ENCODE assay signal across 8 cellular contexts in genomic region chr12:57752668-57753000, GRCh38. TPM values are rescaled to one million over a fixed set of nuclear protein-coding genes. Genes with fewer than 3 reads are reported as not detected.
DNase-seq lines count a peak whose midpoint lies in the region; ATAC-seq and TF ChIP-seq lines count a peak whose summit lies in the region.

No MANE protein-coding gene starts in this region.

- H4K8ac ChIP-seq in trophoblast cell (ENCODE audit: low read depth, low read length) = peak overlapping the region; percentile 15

- peaks cover 3% of the 10 kb centered on the region for H3K79me1 ChIP-seq in trophoblast cell (ENCODE audit: low read length)

- no peak for ATAC-seq in GM21360 (IDR thresholded peaks at IDR 0.05; ENCODE audit: unreplicated experiment)

- H3K27ac Mint-ChIP-seq in Calu3 (ENCODE audit: unreplicated experiment) = peak overlapping the region; percentile 90

- H3K9ac ChIP-seq in trophoblast cell (ENCODE audit: low read length) = no peak overlapping the region

- H3K23ac ChIP-seq in trophoblast cell (ENCODE audit: low read length) = no peak overlapping the region

- DNase-seq in Calu3 (no peak), epithelial cell of proximal tubule (ENCODE audit: low read depth) (no peak), trophoblast cell (no peak), NCI-H2107 (lab: John Stamatoyannopoulos, UW) (no peak), NOMO-1 treated with DMSO at 0.1 percent for 48 hours (lab: John Stamatoyannopoulos, UW; ENCODE audit: unreplicated experiment) (no peak), DMS153 (lab: John Stamatoyannopoulos, UW) (no peak)

- H3K36me3 ChIP-seq in trophoblast cell (ENCODE audit: control insufficient read depth in 1 of 2, insufficient read depth in 2 of 2, low read length in 2 of 2) = peaks cover 16 to 25% of the 10 kb centered on the region in 2 experiments

- peaks cover 22% of the 10 kb centered on the region for H3K27me3 ChIP-seq in trophoblast cell (ENCODE audit: insufficient read depth, low read length)

- peaks cover 7 to 18% of the 10 kb centered on the region in 2 experiments for H3K4me1 ChIP-seq in trophoblast cell (ENCODE audit: control insufficient read depth in 1 of 2, insufficient read depth in 2 of 2, low read length in 2 of 2)

- H3K4ac ChIP-seq in trophoblast cell (ENCODE audit: low read depth, low read length) = no peak overlapping the region

- H3K27ac ChIP-seq in trophoblast cell (ENCODE audit: low read depth, low read length) = no peak overlapping the region

- peak overlapping the region; percentile 50 for H3K4me3 ChIP-seq in epithelial cell of proximal tubule (ENCODE audit: low read depth, low read length)
- no peak overlapping the region for H3K4me3 ChIP-seq in trophoblast cell (ENCODE audit: low read depth, low read length)

- H2AFZ ChIP-seq in trophoblast cell (ENCODE audit: insufficient read depth, low read length, poor library complexity) = no peak overlapping the region

- H4K12ac ChIP-seq in trophoblast cell (ENCODE audit: low read depth, low read length) = no peak overlapping the region

- H3K79me2 ChIP-seq in trophoblast cell (ENCODE audit: control insufficient read depth, insufficient read depth, low read length, poor library complexity) = peaks cover 9% of the 10 kb centered on the region

- no peaks in the 10 kb centered on the region for H3K27me3 Mint-ChIP-seq in Calu3 (ENCODE audit: unreplicated experiment)

- no peak overlapping the region for H2BK5ac ChIP-seq in trophoblast cell (ENCODE audit: low read depth, low read length, poor library complexity)

- peaks cover 73% of the 10 kb centered on the region for H3K36me3 Mint-ChIP-seq in Calu3 (ENCODE audit: insufficient read depth, unreplicated experiment)

- CTCF ChIA-PET in Calu3 (lab: Charles Lee) = no interaction called here

- no peak overlapping the region for H3K18ac ChIP-seq in trophoblast cell (ENCODE audit: low read length)

- no CpG with 5 or more reads among the region's 5 CpGs for whole genome bisulfite sequencing in trophoblast cell (ENCODE audit: extremely low coverage, insufficient coverage, insufficient read length)

- no peak for TF ChIP-seq CTCF in Calu3 (IDR thresholded peaks at IDR 0.05; ENCODE audit: unreplicated experiment)
- no peak for TF ChIP-seq CTCF in epithelial cell of proximal tubule (conservative IDR thresholded peaks at IDR 0.05; ENCODE audit: low read depth, low read length)

- H4K91ac ChIP-seq in trophoblast cell (ENCODE audit: low read depth, low read length) = no peak overlapping the region

- H3K4me3 Mint-ChIP-seq in Calu3 (ENCODE audit: low read depth, unreplicated experiment) = peak overlapping the region; percentile 99

- peak overlapping the region; percentile 46 for H3K4me2 ChIP-seq in trophoblast cell (ENCODE audit: low read length)

- H3K9me3 ChIP-seq in trophoblast cell (ENCODE audit: insufficient read depth, low read depth, low read length) = peaks cover 5% of the 10 kb centered on the region

- BruUV-seq in Calu3 (replicated peaks; lab: Mats Ljungman, UMichigan) = no TSS peak

- H3K14ac ChIP-seq in trophoblast cell (ENCODE audit: low read length) = no peak overlapping the region

- no peak overlapping the region for H2AK5ac ChIP-seq in trophoblast cell (ENCODE audit: low read length)

- no peak overlapping the region for H2BK12ac ChIP-seq in trophoblast cell (ENCODE audit: low read length)

- peak; percentile 38; the same call in 1 of the 2 replicates for TF ChIP-seq POLR2A in Raji (IDR thresholded peaks at IDR 0.05; ENCODE audit: insufficient read depth, low read depth, low read length)

- H2BK120ac ChIP-seq in trophoblast cell (ENCODE audit: insufficient read depth, low read length, poor library complexity) = no peak overlapping the region

- H3K4me1 Mint-ChIP-seq in Calu3 (ENCODE audit: low read depth, unreplicated experiment) = peaks cover 48% of the 10 kb centered on the region

- no peaks in the 10 kb centered on the region for H3K9me3 Mint-ChIP-seq in Calu3 (ENCODE audit: low read depth, unreplicated experiment)

- intact Hi-C loops in Calu3 (cut with micrococcal nuclease; ENCODE audit: unreplicated experiment) = no loop called here

RNA-seq across cellular contexts. Expression of gene CDK4, which starts 0.5 kb away (rescaled TPM):
- total RNA-seq in Calu3 (2022) = 188 and 199 TPM in 2 replicates
- total RNA-seq in epithelial cell of proximal tubule = 178 and 363 TPM in 2 replicates
- 66.1 and 68.0 TPM in 2 replicates for polyA plus RNA-seq in trophoblast cell (2013)

RNA-seq across cellular contexts. Expression of gene MARCHF9, which starts 2.3 kb away (rescaled TPM):
- 39.0 and 42.4 TPM in 2 replicates for total RNA-seq in Calu3 (2022)
- total RNA-seq in epithelial cell of proximal tubule = 4.5 and 4.7 TPM in 2 replicates
- polyA plus RNA-seq in trophoblast cell (2013) = 1.1 and 1.4 TPM in 2 replicates

RNA-seq across cellular contexts. Expression of gene TSPAN31, which starts 7.8 kb away (rescaled TPM):
- total RNA-seq in Calu3 (2022) (40.2 and 46.7 TPM in 2 replicates), epithelial cell of proximal tubule (31.6 and 40.4 TPM in 2 replicates)
- 8.1 and 8.8 TPM in 2 replicates for polyA plus RNA-seq in trophoblast cell (2013)

RNA-seq across cellular contexts. Expression of gene AGAP2, which starts 14.1 kb away (rescaled TPM):
- total RNA-seq in Calu3 (2022) (0.57 and 0.59 TPM in 2 replicates), epithelial cell of proximal tubule (under 0.01 TPM in 1 of 2 replicates, not detected in the other)
- 0.01 TPM in 1 of 2 replicates, not detected in the other for polyA plus RNA-seq in trophoblast cell (2013)

RNA-seq across cellular contexts. Expression of gene CYP27B1, which starts 14.2 kb away (rescaled TPM):
- total RNA-seq in Calu3 (2022) (1.8 TPM in 2 replicates), epithelial cell of proximal tubule (0.87 and 3.6 TPM in 2 replicates)
- 0.48 and 0.51 TPM in 2 replicates for polyA plus RNA-seq in trophoblast cell (2013)
